Comparison of ENCODE assay signal across 12 cellular contexts in genomic region chr22:26763633-26764295, GRCh38.
DNase-seq lines count a peak whose midpoint lies in the region; ATAC-seq and FAIRE-seq lines count a peak whose summit lies in the region.
"Had no signal": no experiment of that assay in that cellular context is flagged by ENCODE, and none has a peak within 500 bp of the region (broad histone marks: within the 10 kb centered on the region; RNA-seq: fewer than 3 reads in every experiment).

No MANE protein-coding gene starts in this region.

- FAIRE-seq in GM19239 (lab: Jason Lieb, UNC) = no peak

- H3K4me1 Mint-ChIP-seq in T-cell = peaks cover 2 to 14% (median 6%) of the 10 kb centered on the region in 3 donors
- peaks cover 5% of the 10 kb centered on the region for H3K4me1 Mint-ChIP-seq in activated CD4-positive, alpha-beta T cell treated with anti-CD3 and anti-CD28 coated beads, Interleukin-2, amount 10 ng/mL, durations not matched to agents 7 days and 5 days
- H3K4me1 Mint-ChIP-seq: activated CD4-positive, alpha-beta T cell treated with anti-CD3 and anti-CD28 coated beads for 36 hours had no signal

- ATAC-seq in T-cell (replicated peaks in 1 of 4) (no peak), GM21360 (IDR thresholded peaks at IDR 0.05; ENCODE audit: unreplicated experiment) (no peak)
- ATAC-seq: activated CD4-positive, alpha-beta T cell treated with anti-CD3 and anti-CD28 coated beads for 36 hours had no signal

- H3K9me3 Mint-ChIP-seq in T-cell = peaks cover 0 to 7% (median 3%) of the 10 kb centered on the region in 3 donors
- H3K9me3 Mint-ChIP-seq in activated CD4-positive, alpha-beta T cell treated with anti-CD3 and anti-CD28 coated beads, Interleukin-2, amount 10 ng/mL, durations not matched to agents 7 days and 5 days = peaks cover 12% of the 10 kb centered on the region

- H3K27me3 Mint-ChIP-seq in T-cell = no peaks in the 10 kb centered on the region
- no peaks in the 10 kb centered on the region for H3K27me3 Mint-ChIP-seq in activated CD4-positive, alpha-beta T cell treated with anti-CD3 and anti-CD28 coated beads, Interleukin-2, amount 10 ng/mL, durations not matched to agents 7 days and 5 days
- H3K27me3 Mint-ChIP-seq: activated CD4-positive, alpha-beta T cell treated with anti-CD3 and anti-CD28 coated beads for 36 hours had no signal

- peak; percentile 89 for DNase-seq in COR-L47 (lab: John Stamatoyannopoulos, UW)
- DNase-seq in M059J (ENCODE audit: low read depth) = peak; percentile 83
- peak; percentile 51 for DNase-seq in T1000 (lab: John Stamatoyannopoulos, UW)
- DNase-seq in kidney tubule cell (ENCODE audit: low spot score) = peak; percentile 85
- DNase-seq in T-cell = no peak
- no peak for DNase-seq in activated CD4-positive, alpha-beta T cell treated with anti-CD3 and anti-CD28 coated beads, Interleukin-2, amount 10 ng/mL, durations not matched to agents 7 days and 5 days
- no peak for DNase-seq in GM19239 (ENCODE audit: insufficient read length, low spot score)
- DNase-seq: activated CD4-positive, alpha-beta T cell treated with anti-CD3 and anti-CD28 coated beads for 36 hours; DMS 273 treated with DMSO at 0.1 percent for 48 hours; hippocampal formation; NCI-H446 treated with DMSO at 0.1 percent for 48 hours had no signal

- H3K36me3 Mint-ChIP-seq in T-cell = peaks cover 57% of the 10 kb centered on the region
- H3K36me3 Mint-ChIP-seq in activated CD4-positive, alpha-beta T cell treated with anti-CD3 and anti-CD28 coated beads, Interleukin-2, amount 10 ng/mL, durations not matched to agents 7 days and 5 days (ENCODE audit: low read depth) = peaks cover 21% of the 10 kb centered on the region

- H3K27ac Mint-ChIP-seq in T-cell = no peak overlapping the region
- H3K27ac Mint-ChIP-seq in activated CD4-positive, alpha-beta T cell treated with anti-CD3 and anti-CD28 coated beads, Interleukin-2, amount 10 ng/mL, durations not matched to agents 7 days and 5 days = no peak overlapping the region
- H3K27ac Mint-ChIP-seq: activated CD4-positive, alpha-beta T cell treated with anti-CD3 and anti-CD28 coated beads for 36 hours had no signal

- H3K4me3 Mint-ChIP-seq in T-cell = no peak overlapping the region
- H3K4me3 Mint-ChIP-seq in activated CD4-positive, alpha-beta T cell treated with anti-CD3 and anti-CD28 coated beads, Interleukin-2, amount 10 ng/mL, durations not matched to agents 7 days and 5 days = no peak overlapping the region
- H3K4me3 Mint-ChIP-seq: activated CD4-positive, alpha-beta T cell treated with anti-CD3 and anti-CD28 coated beads for 36 hours had no signal

- CTCF ChIA-PET in T-cell (lab: Charles Lee) = no interaction called here
- CTCF ChIA-PET in activated CD4-positive, alpha-beta T cell treated with anti-CD3 and anti-CD28 coated beads, Interleukin-2, amount 10 ng/mL, durations not matched to agents 7 days and 5 days (lab: Charles Lee) = no interaction called here

- POLR2A ChIA-PET in T-cell (lab: Charles Lee) = no interaction called here
- POLR2A ChIA-PET in activated CD4-positive, alpha-beta T cell treated with anti-CD3 and anti-CD28 coated beads, Interleukin-2, amount 10 ng/mL, durations not matched to agents 7 days and 5 days (lab: Charles Lee) = no interaction called here

Comparison
In these comparisons a context has a peak if more than half of its experiments do, and no peak if none do; other contexts are left out.
1. DNase-seq: peak in COR-L47 (single experiment), M059J (single experiment), T1000 (single experiment) and kidney tubule cell (single experiment); none in T-cell (0 of 34), activated CD4-positive, alpha-beta T cell treated with anti-CD3 and anti-CD28 coated beads, Interleukin-2, amount 10 ng/mL, durations not matched to agents 7 days and 5 days (single experiment) and GM19239 (single experiment).